In genomic region chr12:101280006-101280505, GRCh38 we compare ENCODE assay signal across 1 cellular context.
TF ChIP-seq lines count a peak whose summit lies in the region.

UTP20 (plus strand) TSS chr12:101280105; CDS start chr12:101280283, 178 bp downstream.

TF ChIP-seq in HepG2, 621 proteins besides CTCF, POLR2A, EP300 and RAD21 (continued from another document and continues in another):
- TF ChIP-seq TFDP1 (CRISPR knock-in tag; IDR thresholded peaks at IDR 0.05; ENCODE audit: borderline replicate concordance) (peak; percentile 24; the same call in 1 of the 2 replicates), TMF1 (CRISPR knock-in tag; IDR thresholded peaks at IDR 0.05; ENCODE audit: low read depth) (no peak), ZNF230 (CRISPR knock-in tag; IDR thresholded peaks at IDR 0.05) (0 out of 2 replicates have a peak, but pooled peaks have one; percentile 64), USF2 (IDR thresholded peaks at IDR 0.05; ENCODE audit: low read depth, low read length) (peak; percentile 89), USF2 (CRISPR knock-in tag; IDR thresholded peaks at IDR 0.05; ENCODE audit: borderline replicate concordance) (peak; percentile 96; the same call in 1 of the 2 replicates), NR2F1 (CRISPR knock-in tag; IDR thresholded peaks at IDR 0.05) (no peak), CHCHD3 (CRISPR knock-in tag; IDR thresholded peaks at IDR 0.05) (no peak), GABPA (IDR thresholded peaks at IDR 0.05; ENCODE audit: low read depth, low read length) (no peak; the same call in 1 of the 2 replicates), GABPA (CRISPR knock-in tag; IDR thresholded peaks at IDR 0.05; ENCODE audit: low read depth) (peak; percentile 81), ZNF883 (CRISPR knock-in tag; IDR thresholded peaks at IDR 0.05; ENCODE audit: not compliant biosample characterization) (peak; percentile 76), FOXC1 (CRISPR knock-in tag; IDR thresholded peaks at IDR 0.05; ENCODE audit: borderline replicate concordance) (peak; percentile 65; the same call in 1 of the 2 replicates), ZNF746 (CRISPR knock-in tag; IDR thresholded peaks at IDR 0.05) (no peak), RFXAP (CRISPR knock-in tag; IDR thresholded peaks at IDR 0.05; ENCODE audit: borderline replicate concordance) (no peak), HIC2 (CRISPR knock-in tag; IDR thresholded peaks at IDR 0.05; ENCODE audit: low read depth) (no peak), GTF2F1 (IDR thresholded peaks at IDR 0.05; ENCODE audit: low read length) (no peak), SP2 (CRISPR knock-in tag; IDR thresholded peaks at IDR 0.05) (no peak), RBM39 (IDR thresholded peaks at IDR 0.05; ENCODE audit: low read depth, low read length, poor library complexity, severe bottlenecking) (no peak), ZBTB25 (CRISPR knock-in tag; IDR thresholded peaks at IDR 0.05) (peak; percentile 64; the same call in 1 of the 2 replicates), U2AF1 (optimal IDR thresholded peaks at IDR 0.05; ENCODE audit: low read depth, low read length) (no peak), IKZF4 (CRISPR knock-in tag; IDR thresholded peaks at IDR 0.05; ENCODE audit: borderline replicate concordance, low read depth, not compliant biosample characterization) (no peak), NAIF1 (CRISPR knock-in tag; IDR thresholded peaks at IDR 0.05; ENCODE audit: borderline replicate concordance) (no peak), NR1H2 (CRISPR knock-in tag; IDR thresholded peaks at IDR 0.05; ENCODE audit: borderline replicate concordance, low read depth) (no peak), ZFP41 (CRISPR knock-in tag; IDR thresholded peaks at IDR 0.05; ENCODE audit: borderline replicate concordance) (no peak), SMYD3 (CRISPR knock-in tag; IDR thresholded peaks at IDR 0.05) (no peak), ZNF251 (CRISPR knock-in tag; IDR thresholded peaks at IDR 0.05) (no peak), ZNF280D (CRISPR knock-in tag; IDR thresholded peaks at IDR 0.05) (0 out of 2 replicates have a peak, but pooled peaks have one; percentile 44), FOXA1 (IDR thresholded peaks at IDR 0.05) (no peak), FOXA1 (CRISPR knock-in tag; IDR thresholded peaks at IDR 0.05) (no peak), ZBTB38 (CRISPR knock-in tag; IDR thresholded peaks at IDR 0.05) (no peak), TARDBP (CRISPR knock-in tag; IDR thresholded peaks at IDR 0.05) (peak; percentile 79), TERF1 (CRISPR knock-in tag; IDR thresholded peaks at IDR 0.05) (no peak), FOXO4 (CRISPR knock-in tag; conservative IDR thresholded peaks at IDR 0.05) (no peak), RNF2 (conservative IDR thresholded peaks at IDR 0.05; ENCODE audit: low read depth) (0 out of 2 replicates have a peak, but pooled peaks have one; percentile 45), TBL1XR1 (IDR thresholded peaks at IDR 0.05; ENCODE audit: borderline replicate concordance, low read length, partially characterized antibody) (no peak), GTF3A (CRISPR knock-in tag; conservative IDR thresholded peaks at IDR 0.05) (no peak), CREB1 (IDR thresholded peaks at IDR 0.05) (no peak), CREB1 (CRISPR knock-in tag; IDR thresholded peaks at IDR 0.05) (no peak), FOXK1 (CRISPR knock-in tag; IDR thresholded peaks at IDR 0.05; ENCODE audit: borderline replicate concordance, low read depth) (peak; percentile 71; the same call in 1 of the 2 replicates), NBN (conservative IDR thresholded peaks at IDR 0.05) (no peak), NFAT5 (CRISPR knock-in tag; IDR thresholded peaks at IDR 0.05) (no peak), LCORL (IDR thresholded peaks at IDR 0.05) (no peak), LCORL (CRISPR knock-in tag; IDR thresholded peaks at IDR 0.05) (no peak), CREBL2 (CRISPR knock-in tag; IDR thresholded peaks at IDR 0.05; ENCODE audit: borderline replicate concordance) (peak; percentile 87), THYN1 (CRISPR knock-in tag; IDR thresholded peaks at IDR 0.05; ENCODE audit: borderline replicate concordance, low read depth) (no peak)
